Comparison of ENCODE assay signal across 1 cellular context in genomic region chr17:17812211-17813054, GRCh38.
A peak's percentile ranks its signal among the peaks of the same experiment; 100 is the strongest.
TF ChIP-seq lines count a peak whose summit lies in the region.

No MANE protein-coding gene starts in this region.

TF ChIP-seq in HepG2, 621 proteins besides CTCF, POLR2A, EP300 and RAD21 (continued from another document and continues in another):
- TF ChIP-seq, protein P1, sequence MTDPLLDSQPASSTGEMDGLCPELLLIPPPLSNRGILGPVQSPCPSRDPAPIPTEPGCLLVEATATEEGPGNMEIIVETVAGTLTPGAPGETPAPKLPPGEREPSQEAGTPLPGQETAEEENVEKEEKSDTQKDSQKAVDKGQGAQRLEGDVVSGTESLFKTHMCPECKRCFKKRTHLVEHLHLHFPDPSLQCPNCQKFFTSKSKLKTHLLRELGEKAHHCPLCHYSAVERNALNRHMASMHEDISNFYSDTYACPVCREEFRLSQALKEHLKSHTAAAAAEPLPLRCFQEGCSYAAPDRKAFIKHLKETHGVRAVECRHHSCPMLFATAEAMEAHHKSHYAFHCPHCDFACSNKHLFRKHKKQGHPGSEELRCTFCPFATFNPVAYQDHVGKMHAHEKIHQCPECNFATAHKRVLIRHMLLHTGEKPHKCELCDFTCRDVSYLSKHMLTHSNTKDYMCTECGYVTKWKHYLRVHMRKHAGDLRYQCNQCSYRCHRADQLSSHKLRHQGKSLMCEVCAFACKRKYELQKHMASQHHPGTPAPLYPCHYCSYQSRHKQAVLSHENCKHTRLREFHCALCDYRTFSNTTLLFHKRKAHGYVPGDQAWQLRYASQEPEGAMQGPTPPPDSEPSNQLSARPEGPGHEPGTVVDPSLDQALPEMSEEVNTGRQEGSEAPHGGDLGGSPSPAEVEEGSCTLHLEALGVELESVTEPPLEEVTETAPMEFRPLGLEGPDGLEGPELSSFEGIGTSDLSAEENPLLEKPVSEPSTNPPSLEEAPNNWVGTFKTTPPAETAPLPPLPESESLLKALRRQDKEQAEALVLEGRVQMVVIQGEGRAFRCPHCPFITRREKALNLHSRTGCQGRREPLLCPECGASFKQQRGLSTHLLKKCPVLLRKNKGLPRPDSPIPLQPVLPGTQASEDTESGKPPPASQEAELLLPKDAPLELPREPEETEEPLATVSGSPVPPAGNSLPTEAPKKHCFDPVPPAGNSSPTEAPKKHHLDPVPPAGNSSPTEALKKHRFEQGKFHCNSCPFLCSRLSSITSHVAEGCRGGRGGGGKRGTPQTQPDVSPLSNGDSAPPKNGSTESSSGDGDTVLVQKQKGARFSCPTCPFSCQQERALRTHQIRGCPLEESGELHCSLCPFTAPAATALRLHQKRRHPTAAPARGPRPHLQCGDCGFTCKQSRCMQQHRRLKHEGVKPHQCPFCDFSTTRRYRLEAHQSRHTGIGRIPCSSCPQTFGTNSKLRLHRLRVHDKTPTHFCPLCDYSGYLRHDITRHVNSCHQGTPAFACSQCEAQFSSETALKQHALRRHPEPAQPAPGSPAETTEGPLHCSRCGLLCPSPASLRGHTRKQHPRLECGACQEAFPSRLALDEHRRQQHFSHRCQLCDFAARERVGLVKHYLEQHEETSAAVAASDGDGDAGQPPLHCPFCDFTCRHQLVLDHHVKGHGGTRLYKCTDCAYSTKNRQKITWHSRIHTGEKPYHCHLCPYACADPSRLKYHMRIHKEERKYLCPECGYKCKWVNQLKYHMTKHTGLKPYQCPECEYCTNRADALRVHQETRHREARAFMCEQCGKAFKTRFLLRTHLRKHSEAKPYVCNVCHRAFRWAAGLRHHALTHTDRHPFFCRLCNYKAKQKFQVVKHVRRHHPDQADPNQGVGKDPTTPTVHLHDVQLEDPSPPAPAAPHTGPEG (CRISPR knock-in tag; IDR thresholded peaks at IDR 0.05): peak; percentile 62; the same call in 1 of the 2 replicates
- TF ChIP-seq, protein P2, sequence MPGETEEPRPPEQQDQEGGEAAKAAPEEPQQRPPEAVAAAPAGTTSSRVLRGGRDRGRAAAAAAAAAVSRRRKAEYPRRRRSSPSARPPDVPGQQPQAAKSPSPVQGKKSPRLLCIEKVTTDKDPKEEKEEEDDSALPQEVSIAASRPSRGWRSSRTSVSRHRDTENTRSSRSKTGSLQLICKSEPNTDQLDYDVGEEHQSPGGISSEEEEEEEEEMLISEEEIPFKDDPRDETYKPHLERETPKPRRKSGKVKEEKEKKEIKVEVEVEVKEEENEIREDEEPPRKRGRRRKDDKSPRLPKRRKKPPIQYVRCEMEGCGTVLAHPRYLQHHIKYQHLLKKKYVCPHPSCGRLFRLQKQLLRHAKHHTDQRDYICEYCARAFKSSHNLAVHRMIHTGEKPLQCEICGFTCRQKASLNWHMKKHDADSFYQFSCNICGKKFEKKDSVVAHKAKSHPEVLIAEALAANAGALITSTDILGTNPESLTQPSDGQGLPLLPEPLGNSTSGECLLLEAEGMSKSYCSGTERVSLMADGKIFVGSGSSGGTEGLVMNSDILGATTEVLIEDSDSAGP (CRISPR knock-in tag; IDR thresholded peaks at IDR 0.05; ENCODE audit: borderline replicate concordance): peak; percentile 59; the same call in 1 of the 2 replicates
- TF ChIP-seq TRIM24 (CRISPR knock-in tag; IDR thresholded peaks at IDR 0.05): no peak
- TF ChIP-seq ZNF264 (CRISPR knock-in tag; IDR thresholded peaks at IDR 0.05): 0 out of 2 replicates have a peak, but pooled peaks have one; percentile 50
- TF ChIP-seq, protein P3, sequence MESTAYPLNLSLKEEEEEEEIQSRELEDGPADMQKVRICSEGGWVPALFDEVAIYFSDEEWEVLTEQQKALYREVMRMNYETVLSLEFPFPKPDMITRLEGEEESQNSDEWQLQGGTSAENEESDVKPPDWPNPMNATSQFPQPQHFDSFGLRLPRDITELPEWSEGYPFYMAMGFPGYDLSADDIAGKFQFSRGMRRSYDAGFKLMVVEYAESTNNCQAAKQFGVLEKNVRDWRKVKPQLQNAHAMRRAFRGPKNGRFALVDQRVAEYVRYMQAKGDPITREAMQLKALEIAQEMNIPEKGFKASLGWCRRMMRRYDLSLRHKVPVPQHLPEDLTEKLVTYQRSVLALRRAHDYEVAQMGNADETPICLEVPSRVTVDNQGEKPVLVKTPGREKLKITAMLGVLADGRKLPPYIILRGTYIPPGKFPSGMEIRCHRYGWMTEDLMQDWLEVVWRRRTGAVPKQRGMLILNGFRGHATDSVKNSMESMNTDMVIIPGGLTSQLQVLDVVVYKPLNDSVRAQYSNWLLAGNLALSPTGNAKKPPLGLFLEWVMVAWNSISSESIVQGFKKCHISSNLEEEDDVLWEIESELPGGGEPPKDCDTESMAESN (CRISPR knock-in tag; conservative IDR thresholded peaks at IDR 0.05): 0 out of 2 replicates have a peak, but pooled peaks have one; percentile 27
- TF ChIP-seq NCOR1 (IDR thresholded peaks at IDR 0.05; ENCODE audit: borderline replicate concordance, low read length): 0 out of 2 replicates have a peak, but pooled peaks have one; percentile 11
- TF ChIP-seq, protein P4, sequence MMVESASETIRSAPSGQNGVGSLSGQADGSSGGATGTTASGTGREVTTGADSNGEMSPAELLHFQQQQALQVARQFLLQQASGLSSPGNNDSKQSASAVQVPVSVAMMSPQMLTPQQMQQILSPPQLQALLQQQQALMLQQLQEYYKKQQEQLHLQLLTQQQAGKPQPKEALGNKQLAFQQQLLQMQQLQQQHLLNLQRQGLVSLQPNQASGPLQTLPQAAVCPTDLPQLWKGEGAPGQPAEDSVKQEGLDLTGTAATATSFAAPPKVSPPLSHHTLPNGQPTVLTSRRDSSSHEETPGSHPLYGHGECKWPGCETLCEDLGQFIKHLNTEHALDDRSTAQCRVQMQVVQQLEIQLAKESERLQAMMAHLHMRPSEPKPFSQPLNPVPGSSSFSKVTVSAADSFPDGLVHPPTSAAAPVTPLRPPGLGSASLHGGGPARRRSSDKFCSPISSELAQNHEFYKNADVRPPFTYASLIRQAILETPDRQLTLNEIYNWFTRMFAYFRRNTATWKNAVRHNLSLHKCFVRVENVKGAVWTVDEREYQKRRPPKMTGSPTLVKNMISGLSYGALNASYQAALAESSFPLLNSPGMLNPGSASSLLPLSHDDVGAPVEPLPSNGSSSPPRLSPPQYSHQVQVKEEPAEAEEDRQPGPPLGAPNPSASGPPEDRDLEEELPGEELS (CRISPR knock-in tag; IDR thresholded peaks at IDR 0.05): no peak; the same call in 1 of the 2 replicates
- no peak for TF ChIP-seq MXD3 (CRISPR knock-in tag; IDR thresholded peaks at IDR 0.05)
- TF ChIP-seq, protein P5, sequence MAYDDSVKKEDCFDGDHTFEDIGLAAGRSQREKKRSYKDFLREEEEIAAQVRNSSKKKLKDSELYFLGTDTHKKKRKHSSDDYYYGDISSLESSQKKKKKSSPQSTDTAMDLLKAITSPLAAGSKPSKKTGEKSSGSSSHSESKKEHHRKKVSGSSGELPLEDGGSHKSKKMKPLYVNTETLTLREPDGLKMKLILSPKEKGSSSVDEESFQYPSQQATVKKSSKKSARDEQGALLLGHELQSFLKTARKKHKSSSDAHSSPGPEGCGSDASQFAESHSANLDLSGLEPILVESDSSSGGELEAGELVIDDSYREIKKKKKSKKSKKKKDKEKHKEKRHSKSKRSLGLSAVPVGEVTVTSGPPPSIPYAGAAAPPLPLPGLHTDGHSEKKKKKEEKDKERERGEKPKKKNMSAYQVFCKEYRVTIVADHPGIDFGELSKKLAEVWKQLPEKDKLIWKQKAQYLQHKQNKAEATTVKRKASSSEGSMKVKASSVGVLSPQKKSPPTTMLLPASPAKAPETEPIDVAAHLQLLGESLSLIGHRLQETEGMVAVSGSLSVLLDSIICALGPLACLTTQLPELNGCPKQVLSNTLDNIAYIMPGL (CRISPR knock-in tag; IDR thresholded peaks at IDR 0.05; ENCODE audit: borderline replicate concordance in 1 of 2, low read depth in 1 of 2): peak; percentile 52 to 69
- peak; percentile 45; the same call in 1 of the 2 replicates for TF ChIP-seq ZNF160 (CRISPR knock-in tag; IDR thresholded peaks at IDR 0.05)
- no peak for TF ChIP-seq FOXA1 (IDR thresholded peaks at IDR 0.05)
- TF ChIP-seq FOXA1 (CRISPR knock-in tag; IDR thresholded peaks at IDR 0.05): peak; percentile 11; the same call in 1 of the 2 replicates
- TF ChIP-seq ZBTB38 (CRISPR knock-in tag; IDR thresholded peaks at IDR 0.05): peak; percentile 91
- peak; percentile 42 for TF ChIP-seq TBL1XR1 (IDR thresholded peaks at IDR 0.05; ENCODE audit: borderline replicate concordance, low read length, partially characterized antibody)
- TF ChIP-seq, protein P6, sequence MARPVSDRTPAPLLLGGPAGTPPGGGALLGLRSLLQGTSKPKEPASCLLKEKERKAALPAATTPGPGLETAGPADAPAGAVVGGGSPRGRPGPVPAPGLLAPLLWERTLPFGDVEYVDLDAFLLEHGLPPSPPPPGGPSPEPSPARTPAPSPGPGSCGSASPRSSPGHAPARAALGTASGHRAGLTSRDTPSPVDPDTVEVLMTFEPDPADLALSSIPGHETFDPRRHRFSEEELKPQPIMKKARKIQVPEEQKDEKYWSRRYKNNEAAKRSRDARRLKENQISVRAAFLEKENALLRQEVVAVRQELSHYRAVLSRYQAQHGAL (CRISPR knock-in tag; IDR thresholded peaks at IDR 0.05; ENCODE audit: not compliant biosample characterization): peak; percentile 76
- no peak for TF ChIP-seq CCAR2 (optimal IDR thresholded peaks at IDR 0.05; ENCODE audit: low read depth, low read length)
- no peak for TF ChIP-seq HDAC2 (CRISPR knock-in tag; IDR thresholded peaks at IDR 0.05)
- no peak for TF ChIP-seq JARID2 (CRISPR knock-in tag; IDR thresholded peaks at IDR 0.05; ENCODE audit: insufficient replicate concordance)
- TF ChIP-seq, protein P7, sequence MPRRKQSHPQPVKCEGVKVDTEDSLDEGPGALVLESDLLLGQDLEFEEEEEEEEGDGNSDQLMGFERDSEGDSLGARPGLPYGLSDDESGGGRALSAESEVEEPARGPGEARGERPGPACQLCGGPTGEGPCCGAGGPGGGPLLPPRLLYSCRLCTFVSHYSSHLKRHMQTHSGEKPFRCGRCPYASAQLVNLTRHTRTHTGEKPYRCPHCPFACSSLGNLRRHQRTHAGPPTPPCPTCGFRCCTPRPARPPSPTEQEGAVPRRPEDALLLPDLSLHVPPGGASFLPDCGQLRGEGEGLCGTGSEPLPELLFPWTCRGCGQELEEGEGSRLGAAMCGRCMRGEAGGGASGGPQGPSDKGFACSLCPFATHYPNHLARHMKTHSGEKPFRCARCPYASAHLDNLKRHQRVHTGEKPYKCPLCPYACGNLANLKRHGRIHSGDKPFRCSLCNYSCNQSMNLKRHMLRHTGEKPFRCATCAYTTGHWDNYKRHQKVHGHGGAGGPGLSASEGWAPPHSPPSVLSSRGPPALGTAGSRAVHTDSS (CRISPR knock-in tag; conservative IDR thresholded peaks at IDR 0.05): no peak
- 0 out of 2 replicates have a peak, but pooled peaks have one; percentile 49 for TF ChIP-seq KAT7 (CRISPR knock-in tag; IDR thresholded peaks at IDR 0.05; ENCODE audit: borderline replicate concordance)
- TF ChIP-seq RORA (CRISPR knock-in tag; IDR thresholded peaks at IDR 0.05): no peak
- TF ChIP-seq BCL3 (CRISPR knock-in tag; IDR thresholded peaks at IDR 0.05): no peak
- TF ChIP-seq JUNB (CRISPR knock-in tag; IDR thresholded peaks at IDR 0.05; ENCODE audit: borderline replicate concordance): no peak
- TF ChIP-seq, protein P8, sequence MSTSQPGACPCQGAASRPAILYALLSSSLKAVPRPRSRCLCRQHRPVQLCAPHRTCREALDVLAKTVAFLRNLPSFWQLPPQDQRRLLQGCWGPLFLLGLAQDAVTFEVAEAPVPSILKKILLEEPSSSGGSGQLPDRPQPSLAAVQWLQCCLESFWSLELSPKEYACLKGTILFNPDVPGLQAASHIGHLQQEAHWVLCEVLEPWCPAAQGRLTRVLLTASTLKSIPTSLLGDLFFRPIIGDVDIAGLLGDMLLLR (CRISPR knock-in tag; IDR thresholded peaks at IDR 0.05): no peak
- 0 out of 2 replicates have a peak, but pooled peaks have one; percentile 29 for TF ChIP-seq MED13 (CRISPR knock-in tag; IDR thresholded peaks at IDR 0.05)
- peak; percentile 53; the same call in 1 of the 2 replicates for TF ChIP-seq CBFB (CRISPR knock-in tag; IDR thresholded peaks at IDR 0.05)
- TF ChIP-seq ZNF550 (CRISPR knock-in tag; IDR thresholded peaks at IDR 0.05; ENCODE audit: borderline replicate concordance): no peak
- TF ChIP-seq ZNF660 (CRISPR knock-in tag; IDR thresholded peaks at IDR 0.05; ENCODE audit: borderline replicate concordance, low read depth): no peak
- no peak for TF ChIP-seq CBX2 (IDR thresholded peaks at IDR 0.05; ENCODE audit: low read depth, low read length)
- TF ChIP-seq CBX2 (CRISPR knock-in tag; IDR thresholded peaks at IDR 0.05; ENCODE audit: low read depth): no peak
- no peak for TF ChIP-seq ZMYM2 (CRISPR knock-in tag; IDR thresholded peaks at IDR 0.05)
- TF ChIP-seq RXRA (CRISPR knock-in tag; IDR thresholded peaks at IDR 0.05): peak; percentile 80
- TF ChIP-seq SMAD3 (CRISPR knock-in tag; IDR thresholded peaks at IDR 0.05): 0 out of 2 replicates have a peak, but pooled peaks have one; percentile 52
- TF ChIP-seq NRL (CRISPR knock-in tag; IDR thresholded peaks at IDR 0.05; ENCODE audit: borderline replicate concordance): peak; percentile 55; the same call in 1 of the 2 replicates
